16 cellular contexts compared by ENCODE assay signal in the genomic region with DNA sequence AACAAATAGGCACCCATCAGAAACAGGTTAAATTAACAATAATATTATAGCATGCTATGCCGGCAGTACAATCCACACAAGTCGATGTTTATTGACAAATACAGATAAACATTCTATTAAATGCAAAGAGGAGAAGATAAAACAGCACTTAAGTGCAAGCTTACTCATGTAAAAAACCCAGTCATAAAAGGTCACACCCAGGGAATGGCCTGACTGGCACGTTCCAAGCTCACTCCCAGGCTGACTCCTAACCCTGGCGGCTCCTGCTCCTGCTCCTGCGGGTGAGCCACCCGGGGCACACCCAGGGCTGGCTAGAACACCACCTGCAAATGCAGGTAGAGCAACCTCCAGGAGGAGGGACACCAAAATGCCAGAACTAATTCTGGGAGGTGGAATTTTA.
DNase-seq lines count a peak whose midpoint lies in the region; ATAC-seq and TF ChIP-seq lines count a peak whose summit lies in the region.
"Had no signal": no experiment of that assay in that cellular context is flagged by ENCODE, and none has a peak within 500 bp of the region (broad histone marks: within the 10 kb centered on the region; RNA-seq: fewer than 3 reads in every experiment).

No MANE protein-coding gene starts in this region.

- no peak overlapping the region for H4K91ac ChIP-seq in neuronal stem cell (ENCODE audit: low read depth, low read length, poor library complexity)

- H3K4me2 ChIP-seq in neuronal stem cell (ENCODE audit: insufficient read depth, low read length, poor library complexity, severe bottlenecking) = no peak overlapping the region

- no peak for TF ChIP-seq CTCF in foreskin keratinocyte (conservative IDR thresholded peaks at IDR 0.05)
- TF ChIP-seq CTCF in transverse colon (IDR thresholded peaks at IDR 0.05) = no peak
- TF ChIP-seq CTCF in adrenal gland (IDR thresholded peaks at IDR 0.05) = no peak

- peak overlapping the region; percentile 7 for H3K4me3 Mint-ChIP-seq in activated naive CD4-positive, alpha-beta T cell treated with anti-CD3 and anti-CD28 coated beads, Interleukin-2, amount 50 U/mL, for 24 hours
- H3K4me3 Mint-ChIP-seq in T-helper 17 cell = no peak overlapping the region
- H3K4me3 Mint-ChIP-seq: activated naive CD8-positive, alpha-beta T cell treated with anti-CD3 and anti-CD28 coated beads, Interleukin-2, amount 10 ng/mL, durations not matched to agents 7 days and 5 days had no signal

- H3K4me1 ChIP-seq in foreskin keratinocyte (no peaks in the 10 kb centered on the region), transverse colon (peaks cover 13 to 48% (median 31%) of the 10 kb centered on the region in 4 donors), neuronal stem cell (ENCODE audit: control insufficient read depth in 2 of 2, insufficient read depth in 1 of 2, low read depth in 1 of 2, low read length in 2 of 2) (peaks cover 0 to 14% of the 10 kb centered on the region in 2 donors), adrenal gland (replicated peaks in 1 of 2) (peaks cover 1 to 13% of the 10 kb centered on the region in 2 donors)

- H4K8ac ChIP-seq in neuronal stem cell (ENCODE audit: low read depth, low read length) = no peak overlapping the region

- no peaks in the 10 kb centered on the region for H3K9me3 Mint-ChIP-seq in activated naive CD4-positive, alpha-beta T cell treated with anti-CD3 and anti-CD28 coated beads, Interleukin-2, amount 50 U/mL, for 24 hours
- H3K9me3 Mint-ChIP-seq: activated naive CD8-positive, alpha-beta T cell treated with anti-CD3 and anti-CD28 coated beads, Interleukin-2, amount 10 ng/mL, durations not matched to agents 7 days and 5 days had no signal

- no peak overlapping the region for H2BK12ac ChIP-seq in neuronal stem cell (ENCODE audit: low read length)

- H3K27ac ChIP-seq in foreskin keratinocyte (no peak overlapping the region), transverse colon (peak overlapping the region; percentile 15 to 57 (median 28)), neuronal stem cell (replicated peaks; ENCODE audit: low read length) (no peak overlapping the region), adrenal gland (peak overlapping the region in 1 of 5 donors; percentile 11)
- H3K27ac ChIP-seq: thyroid gland had no signal

- peak overlapping the region; percentile 100 for H3K27ac Mint-ChIP-seq in activated naive CD4-positive, alpha-beta T cell treated with anti-CD3 and anti-CD28 coated beads, Interleukin-2, amount 50 U/mL, for 24 hours
- peak overlapping the region; percentile 96 for H3K27ac Mint-ChIP-seq in T-helper 17 cell

- no peak overlapping the region for H2BK15ac ChIP-seq in neuronal stem cell (ENCODE audit: low read length)

- TF ChIP-seq POLR2A in transverse colon (IDR thresholded peaks at IDR 0.05) = no peak
- TF ChIP-seq POLR2A in adrenal gland (IDR thresholded peaks at IDR 0.05) = no peak

- no peaks in the 10 kb centered on the region for H3K9me3 ChIP-seq in T-helper 17 cell (ENCODE audit: control insufficient read depth, low read length, poor library complexity, severe bottlenecking)
- H3K9me3 ChIP-seq in transverse colon = no peaks in the 10 kb centered on the region
- H3K9me3 ChIP-seq in neuronal stem cell (replicated peaks in 1 of 2; ENCODE audit: control insufficient read depth in 2 of 2, insufficient read depth in 1 of 2, low read depth in 1 of 2, low read length in 2 of 2) = peaks cover 0 to 2% of the 10 kb centered on the region in 2 donors
- no peaks in the 10 kb centered on the region for H3K9me3 ChIP-seq in adrenal gland (replicated peaks in 1 of 3)
- H3K9me3 ChIP-seq: thyroid gland had no signal

- ATAC-seq in T-helper 17 cell (no peak), foreskin keratinocyte (peak; percentile 74)

- intact Hi-C loops in transverse colon (cut with DNase I; ENCODE audit: low total_unique reads) (no loop called here), adrenal gland (cut with DNase I) (no loop called here)

- no peak overlapping the region for H3K18ac ChIP-seq in neuronal stem cell (ENCODE audit: low read length)

- in situ Hi-C loops in transverse colon (cut with MboI; ENCODE audit: low pct_ligation_motif_present in 1 of 4, low pct_unique_long_range_greater_than_20kb in 1 of 4, low sequenced_read_pairs in 3 of 4) = no loop called here

- no peaks in the 10 kb centered on the region for H3K36me3 ChIP-seq in transverse colon
- no peaks in the 10 kb centered on the region for H3K36me3 ChIP-seq in neuronal stem cell (replicated peaks in 1 of 2; ENCODE audit: control insufficient read depth in 2 of 2, insufficient read depth in 2 of 2, low read length in 2 of 2)
- H3K36me3 ChIP-seq in adrenal gland (replicated peaks in 1 of 2) = no peaks in the 10 kb centered on the region
- H3K36me3 ChIP-seq: thyroid gland had no signal

- H3K4me3 ChIP-seq in transverse colon (no peak overlapping the region), neuronal stem cell (ENCODE audit: low read length in 2 of 2) (no peak overlapping the region), adrenal gland (no peak overlapping the region)
- H3K4me3 ChIP-seq: lung, thyroid gland had no signal

- H2AFZ ChIP-seq in neuronal stem cell (ENCODE audit: low read length) = no peak overlapping the region

- no peak for DNase-seq in activated naive CD4-positive, alpha-beta T cell treated with Interleukin-2 at 50 U/mL for 16 hours
- DNase-seq in T-helper 17 cell (no peak), foreskin keratinocyte (peak in 1 of 2 donors; percentile 41), transverse colon (peak; percentile 79), neuronal stem cell (ENCODE audit: low spot score) (no peak), GDM1 (lab: John Stamatoyannopoulos, UW) (no peak), adrenal gland (no peak)
- DNase-seq: activated naive CD8-positive, alpha-beta T cell treated with anti-CD3 and anti-CD28 coated beads, Interleukin-2, amount 10 ng/mL, durations not matched to agents 7 days and 5 days; cerebellar nuclear complex; DMS153; NCI-H1092 treated with DMSO at 0.1 percent for 48 hours; NCI-H226; nucleus accumbens; thyroid gland had no signal

- H3K4ac ChIP-seq in neuronal stem cell (ENCODE audit: low read length) = no peak overlapping the region

- no peak overlapping the region for H3K9ac ChIP-seq in neuronal stem cell (ENCODE audit: low read depth, low read length, poor library complexity)

- H3K23ac ChIP-seq in neuronal stem cell (ENCODE audit: low read depth, low read length, poor library complexity) = no peak overlapping the region

- H3K79me1 ChIP-seq in neuronal stem cell (ENCODE audit: low read depth, low read length) = peaks cover 13% of the 10 kb centered on the region

- TF ChIP-seq EP300 in transverse colon (IDR thresholded peaks at IDR 0.05; ENCODE audit: low read depth) = no peak

- H3K27me3 ChIP-seq in foreskin keratinocyte (no peaks in the 10 kb centered on the region), transverse colon (no peaks in the 10 kb centered on the region), neuronal stem cell (ENCODE audit: control insufficient read depth in 3 of 3, insufficient read depth in 3 of 3, low read depth in 1 of 3, low read length in 3 of 3) (peaks cover 0 to 14% (median 0%) of the 10 kb centered on the region in 3 experiments), adrenal gland (no peaks in the 10 kb centered on the region)
- H3K27me3 ChIP-seq: thyroid gland had no signal

- peaks cover 9% of the 10 kb centered on the region for H3K36me3 Mint-ChIP-seq in activated naive CD4-positive, alpha-beta T cell treated with anti-CD3 and anti-CD28 coated beads, Interleukin-2, amount 50 U/mL, for 24 hours
- no peaks in the 10 kb centered on the region for H3K36me3 Mint-ChIP-seq in T-helper 17 cell (ENCODE audit: low read depth)

- H2BK5ac ChIP-seq in neuronal stem cell (ENCODE audit: low read length) = no peak overlapping the region

- peaks cover 96% of the 10 kb centered on the region for H3K4me1 Mint-ChIP-seq in activated naive CD4-positive, alpha-beta T cell treated with anti-CD3 and anti-CD28 coated beads, Interleukin-2, amount 50 U/mL, for 24 hours
- H3K4me1 Mint-ChIP-seq in T-helper 17 cell = peaks cover 64% of the 10 kb centered on the region

- no peaks in the 10 kb centered on the region for H3K27me3 Mint-ChIP-seq in activated naive CD4-positive, alpha-beta T cell treated with anti-CD3 and anti-CD28 coated beads, Interleukin-2, amount 50 U/mL, for 24 hours
- no peaks in the 10 kb centered on the region for H3K27me3 Mint-ChIP-seq in T-helper 17 cell
- H3K27me3 Mint-ChIP-seq: activated naive CD8-positive, alpha-beta T cell treated with anti-CD3 and anti-CD28 coated beads, Interleukin-2, amount 10 ng/mL, durations not matched to agents 7 days and 5 days had no signal

- H2AK5ac ChIP-seq in neuronal stem cell (ENCODE audit: low read depth, low read length) = no peak overlapping the region

- H2BK120ac ChIP-seq in neuronal stem cell (ENCODE audit: low read depth, low read length) = no peak overlapping the region

- 22 to 36% methylated on average over 6 of the region's 6 CpGs for WGBS in transverse colon (ENCODE audit: low coverage in 1 of 2), 2 donors
- WGBS in neuronal stem cell (ENCODE audit: extremely low coverage in 2 of 2, insufficient read length in 2 of 2, insufficient replicate concordance in 1 of 2), 2 donors = no CpG with 5 or more reads among the region's 6 CpGs
- WGBS in adrenal gland, 4 donors = 60 to 79% (median 64%) methylated on average over 5 to 6 of the region's 6 CpGs

- no peak overlapping the region for H3K14ac ChIP-seq in neuronal stem cell (ENCODE audit: low read length)

Comparison
In these comparisons a context has a peak if more than half of its experiments do, and no peak if none do; other contexts are left out.
1. H3K27ac ChIP-seq: peak in transverse colon (4 of 4); none in foreskin keratinocyte (single experiment) and neuronal stem cell (single experiment).